18 cellular contexts compared by ENCODE assay signal in the genomic region with DNA sequence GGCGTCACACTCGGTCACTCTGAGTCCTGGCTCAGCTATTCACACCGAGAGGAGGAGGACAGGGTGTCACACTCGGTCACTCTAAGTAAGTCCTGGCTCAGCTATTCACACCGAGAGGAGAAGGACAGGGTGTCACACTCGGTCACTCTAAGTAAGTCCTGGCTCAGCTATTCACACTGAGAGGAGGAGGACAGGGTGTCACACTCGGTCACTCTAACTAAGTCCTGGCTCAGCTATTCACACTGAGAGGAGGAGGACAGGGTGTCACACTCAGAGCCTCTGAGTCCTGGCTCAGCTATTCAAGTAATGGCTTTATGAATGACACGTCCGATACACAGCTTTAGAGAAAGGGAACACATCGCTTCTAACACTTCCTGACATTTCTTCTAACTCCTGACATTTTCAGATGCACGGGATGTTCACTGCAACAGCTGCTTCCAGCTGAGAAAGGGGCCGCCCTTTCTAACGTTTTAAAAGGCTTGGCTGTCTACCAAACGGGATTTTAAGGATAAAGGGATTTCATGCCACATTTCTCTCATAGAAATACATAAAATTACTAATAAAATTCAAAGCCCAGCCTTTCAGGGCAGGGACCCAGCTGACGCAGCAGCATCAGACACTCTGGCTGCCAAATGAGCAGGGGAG. TPM values are rescaled to one million over a fixed set of nuclear protein-coding genes. Genes with fewer than 3 reads are reported as not detected.
A peak's percentile ranks its signal among the peaks of the same experiment; 100 is the strongest.
DNase-seq lines count a peak whose midpoint lies in the region; ATAC-seq, FAIRE-seq and TF ChIP-seq lines count a peak whose summit lies in the region.
"Had no signal": no experiment of that assay in that cellular context is flagged by ENCODE, and none has a peak within 500 bp of the region (broad histone marks: within the 10 kb centered on the region; RNA-seq: fewer than 3 reads in every experiment).

No MANE protein-coding gene starts in this region.

- POLR2A ChIA-PET in GM12878 (lab: Charles Lee), result no interaction called here

- CTCF ChIA-PET in GM12878 (lab: Yijun Ruan, JAX), result interaction anchor here (1.0 to 9.5 kb wide), 2 partner anchors 59 to 110 kb away, joined by 3 to 91 read pairs; no protein-coding TSS in a partner anchor

- no peak for TF ChIP-seq RAD21 in GM12878 (IDR thresholded peaks at IDR 0.05; ENCODE audit: insufficient read depth, low read depth, low read length)

- FAIRE-seq in GM12878 (lab: Jason Lieb, UNC), result no peak
- FAIRE-seq: HepG2 had no signal

- no peaks in the 10 kb centered on the region for H3K9me3 ChIP-seq in GM12878 (replicated peaks; ENCODE audit: control insufficient read depth, insufficient read depth, low read length)
- H3K9me3 ChIP-seq in stomach, result no peaks in the 10 kb centered on the region
- H3K9me3 ChIP-seq: tibial artery had no signal

- H3K27ac Mint-ChIP-seq in mesothelial cell of epicardium, result peak overlapping the region; percentile 81
- H3K27ac Mint-ChIP-seq: activated naive CD8-positive, alpha-beta T cell treated with anti-CD3 and anti-CD28 coated beads, Interleukin-2, amount 10 ng/mL, durations not matched to agents 7 days and 5 days; CD4-positive, alpha-beta T cell had no signal

- TF ChIP-seq EP300 in GM12878 (IDR thresholded peaks at IDR 0.05; ENCODE audit: borderline replicate concordance in 1 of 2, control insufficient read depth in 1 of 2, low read depth in 2 of 2, low read length in 2 of 2) (no peak), stomach (IDR thresholded peaks at IDR 0.05) (no peak)

- H3K27ac ChIP-seq in GM12878 (ENCODE audit: control insufficient read depth, insufficient read depth), result no peak overlapping the region
- peak overlapping the region; percentile 4 to 67 (median 35) for H3K27ac ChIP-seq in stomach
- H3K27ac ChIP-seq: PC-9, tibial artery had no signal

- no peak overlapping the region for H3K9ac ChIP-seq in GM12878 (ENCODE audit: control insufficient read depth, insufficient read depth, low read length)

- no peak overlapping the region for H2AFZ ChIP-seq in GM12878 (ENCODE audit: control insufficient read depth, low read depth, low read length)
- H2AFZ ChIP-seq: PC-9 had no signal

- peak; percentile 20 for DNase-seq in HCEC 1CT
- no peak for DNase-seq in GM12878 (ENCODE audit: low read depth, low spot score)
- DNase-seq in mesothelial cell of epicardium (ENCODE audit: low spot score in 2 of 2, unreplicated experiment in 2 of 2), result no peak
- no peak for DNase-seq in stomach
- DNase-seq in amniotic stem cell (lab: John Stamatoyannopoulos, UW), result no peak
- DNase-seq in activated CD4-positive, alpha-beta T cell treated with anti-CD3 and anti-CD28 coated beads for 4 hours, result no peak
- DNase-seq: activated naive CD8-positive, alpha-beta T cell treated with anti-CD3 and anti-CD28 coated beads, Interleukin-2, amount 10 ng/mL, durations not matched to agents 7 days and 5 days; activated T-cell treated with anti-CD3 and anti-CD28 coated beads for 4 hours; CD4-positive, alpha-beta T cell; NCI-H1105 treated with DMSO at 0.1 percent for 48 hours; nucleus accumbens; PC-9 had no signal

- H3K79me2 ChIP-seq in GM12878 (ENCODE audit: control insufficient read depth, insufficient read depth, low read length), result no peaks in the 10 kb centered on the region

- no peaks in the 10 kb centered on the region for H3K9me3 Mint-ChIP-seq in mesothelial cell of epicardium
- H3K9me3 Mint-ChIP-seq: activated naive CD8-positive, alpha-beta T cell treated with anti-CD3 and anti-CD28 coated beads, Interleukin-2, amount 10 ng/mL, durations not matched to agents 7 days and 5 days; CD4-positive, alpha-beta T cell had no signal

- ATAC-seq in GM12878 (no peak), HG02759 (IDR thresholded peaks at IDR 0.05; ENCODE audit: unreplicated experiment) (no peak)
- ATAC-seq: HepG2 had no signal

- no peak overlapping the region for H3K4me3 Mint-ChIP-seq in mesothelial cell of epicardium
- H3K4me3 Mint-ChIP-seq: activated naive CD8-positive, alpha-beta T cell treated with anti-CD3 and anti-CD28 coated beads, Interleukin-2, amount 10 ng/mL, durations not matched to agents 7 days and 5 days; CD4-positive, alpha-beta T cell had no signal

- intact Hi-C loops in GM12878 (cut with micrococcal nuclease; ENCODE audit: unreplicated experiment), result no loop called here
- intact Hi-C loops in stomach (cut with DNase I; ENCODE audit: low total_unique reads), result loop anchor here (10.0 kb wide), 1 partner anchor 60 kb away; no protein-coding TSS in a partner anchor

- no peaks in the 10 kb centered on the region for H4K20me1 ChIP-seq in GM12878 (ENCODE audit: control insufficient read depth, insufficient read depth)

- in situ Hi-C loops in GM12878 (cut with MboI), result loop anchor here (10.0 kb wide), 1 partner anchor 60 kb away; no protein-coding TSS in a partner anchor

- TF ChIP-seq CTCF in GM12878 (IDR thresholded peaks at IDR 0.05 in 2 of 3, conservative IDR thresholded peaks at IDR 0.05 in 1 of 3; ENCODE audit: control insufficient read depth in 2 of 3, extremely low read depth in 1 of 3, insufficient read depth in 1 of 3, low read depth in 3 of 3, low read length in 3 of 3), result no peak
- no peak for TF ChIP-seq CTCF in mesothelial cell of epicardium (IDR thresholded peaks at IDR 0.05; ENCODE audit: unreplicated experiment)
- no peak for TF ChIP-seq CTCF in stomach (IDR thresholded peaks at IDR 0.05)

- H3K4me1 ChIP-seq in GM12878 (ENCODE audit: control insufficient read depth, insufficient read depth, low read length) (peaks cover 5% of the 10 kb centered on the region), stomach (peaks cover 0 to 11% (median 0%) of the 10 kb centered on the region in 4 donors)

- no peak overlapping the region for H3K4me3 ChIP-seq in GM12878
- H3K4me3 ChIP-seq in stomach, result no peak overlapping the region
- H3K4me3 ChIP-seq: PC-9, tibial artery had no signal

- BruUV-seq in GM12878 (replicated peaks; lab: Mats Ljungman, UMichigan), result no TSS peak

- H3K27me3 Mint-ChIP-seq in mesothelial cell of epicardium (ENCODE audit: low read depth), result no peaks in the 10 kb centered on the region
- H3K27me3 Mint-ChIP-seq: activated naive CD8-positive, alpha-beta T cell treated with anti-CD3 and anti-CD28 coated beads, Interleukin-2, amount 10 ng/mL, durations not matched to agents 7 days and 5 days; CD4-positive, alpha-beta T cell had no signal

- H3K36me3 Mint-ChIP-seq in mesothelial cell of epicardium, result peaks cover 22% of the 10 kb centered on the region

- H3K4me1 Mint-ChIP-seq in mesothelial cell of epicardium, result peaks cover 2% of the 10 kb centered on the region

- WGBS in GM12878 (ENCODE audit: insufficient coverage, insufficient replicate concordance, low lambda C conversion rate, missing lambda C conversion rate), result 90% methylated on average over 14 of the region's 15 CpGs
- WGBS in stomach, 5 donors, result 59 to 85% (median 79%) methylated on average over 12 to 15 of the region's 15 CpGs

- H3K27me3 ChIP-seq in GM12878 (replicated peaks in 1 of 2; ENCODE audit: control insufficient read depth in 2 of 2, insufficient read depth in 2 of 2, low read length in 1 of 2) (no peaks in the 10 kb centered on the region), stomach (no peaks in the 10 kb centered on the region)
- H3K27me3 ChIP-seq: tibial artery had no signal

- TF ChIP-seq POLR2A in GM12878 (IDR thresholded peaks at IDR 0.05; ENCODE audit: low read depth, low read length), result no peak
- no peak for TF ChIP-seq POLR2A in stomach (IDR thresholded peaks at IDR 0.05)

- no peak overlapping the region for H3K4me2 ChIP-seq in GM12878 (ENCODE audit: control insufficient read depth, insufficient read depth)
- H3K4me2 ChIP-seq: PC-9 had no signal

- SMC1A ChIA-PET in GM12878 (lab: Charles Lee; ENCODE audit: uncharacterized antibody, unreplicated experiment), result no interaction called here

- H3K36me3 ChIP-seq in GM12878 (ENCODE audit: control insufficient read depth in 2 of 2, insufficient read depth in 2 of 2, low read length in 1 of 2) (peaks cover 7 to 10% of the 10 kb centered on the region in 2 experiments; a peak in 3 of 4 replicates), stomach (peaks cover 3 to 62% (median 52%) of the 10 kb centered on the region in 4 donors)

- RAD21 ChIA-PET in GM12878 (lab: Charles Lee; ENCODE audit: unreplicated experiment), result no interaction called here

RNA-seq across cellular contexts. Expression of gene DRD4, which starts 28.1 kb away (rescaled TPM):
- total RNA-seq in GM12878 (2013; cell fraction: nucleolus; rRNA removed), result 0.37 and 0.40 TPM in 2 replicates
- total RNA-seq in GM12878 (2014; rRNA removed) (not detected in 2 replicates), GM12878 (2014; rRNA removed; fragmentation: Illumina TruSeq; extraction: Trizol) (not detected in 2 replicates), GM12878 (2021) (0.24 TPM in 1 of 2 replicates, not detected in the other), mesothelial cell of epicardium (2.1 to 3.1 TPM (median 2.5 TPM) in 3 replicates), stomach (not detected)
- polyA plus RNA-seq in GM12878 (2011; ENCODE audit: low read depth), result not detected
- polyA plus RNA-seq in GM12878 (2011; rRNA removed) (not detected in 2 replicates), GM12878 (2014; fragmentation: Illumina TruSeq; extraction: Trizol) (not detected in 2 replicates), GM12878 (2014; fragmentation: Nextera tagmentation; extraction: Ambion mirVana) (not detected), GM12878 (2014; rRNA removed) (not detected in 2 replicates), GM12878 (2016; fragmentation: Nextera tagmentation; extraction: Ambion mirVana) (not detected), stomach (1 to 10 TPM in 1 of 3 donors, under 1 TPM in 2; 0.19 to 1.7 (median 0.50) TPM)
- not detected in 2 replicates for polyA plus RNA-seq in GM12878 (2011; cell fraction: cytosol; rRNA removed)
- polyA plus RNA-seq in GM12878 (2011; cell fraction: nucleus; rRNA removed), result 0.07 and 0.12 TPM in 2 replicates
- polyA plus RNA-seq in GM12878 (2012), result 0.08 and 0.26 TPM in 2 replicates
- polyA minus RNA-seq in GM12878 (2011; rRNA and poly(A)+ RNA removed), result not detected in 2 replicates
- polyA minus RNA-seq in GM12878 (2011; cell fraction: cytosol; rRNA and poly(A)+ RNA removed), result not detected in 2 replicates
- 0.29 TPM in 1 of 2 replicates, not detected in the other for polyA minus RNA-seq in GM12878 (2011; cell fraction: nucleus; rRNA and poly(A)+ RNA removed)
- total RNA-seq: lung microvascular endothelial cell had no signal

RNA-seq across cellular contexts. Expression of gene DEAF1, which starts 29.8 kb away (rescaled TPM):
- 64.8 and 65.6 TPM in 2 replicates for total RNA-seq in GM12878 (2013; cell fraction: nucleolus; rRNA removed)
- total RNA-seq in GM12878 (2014; rRNA removed), result 47.6 and 48.6 TPM in 2 replicates
- 21.2 and 23.0 TPM in 2 replicates for total RNA-seq in GM12878 (2014; rRNA removed; fragmentation: Illumina TruSeq; extraction: Trizol)
- 51.3 and 57.1 TPM in 2 replicates for total RNA-seq in GM12878 (2021)
- 7.2 TPM for polyA plus RNA-seq in GM12878 (2011; ENCODE audit: low read depth)
- 10.2 and 21.6 TPM in 2 replicates for polyA plus RNA-seq in GM12878 (2011; rRNA removed)
- polyA plus RNA-seq in GM12878 (2011; cell fraction: cytosol; rRNA removed), result 37.2 and 47.3 TPM in 2 replicates
- 31.1 and 35.9 TPM in 2 replicates for polyA plus RNA-seq in GM12878 (2011; cell fraction: nucleus; rRNA removed)
- 23.4 and 29.5 TPM in 2 replicates for polyA plus RNA-seq in GM12878 (2012)
- 4.4 and 17.1 TPM in 2 replicates for polyA plus RNA-seq in GM12878 (2014; fragmentation: Illumina TruSeq; extraction: Trizol)
- polyA plus RNA-seq in GM12878 (2014; fragmentation: Nextera tagmentation; extraction: Ambion mirVana), result 1 to 10 TPM in 1 of 2 experiments, under 1 TPM in 1; 0.68 to 5.5 TPM
- 43.7 and 51.5 TPM in 2 replicates for polyA plus RNA-seq in GM12878 (2014; rRNA removed)
- polyA plus RNA-seq in GM12878 (2016; fragmentation: Nextera tagmentation; extraction: Ambion mirVana), result 10 to 100 TPM; 28.8 to 41.0 TPM
- 18.2 and 35.1 TPM in 2 replicates for polyA minus RNA-seq in GM12878 (2011; rRNA and poly(A)+ RNA removed)
- 21.3 and 22.6 TPM in 2 replicates for polyA minus RNA-seq in GM12878 (2011; cell fraction: cytosol; rRNA and poly(A)+ RNA removed)
- 10.5 and 23.0 TPM in 2 replicates for polyA minus RNA-seq in GM12878 (2011; cell fraction: nucleus; rRNA and poly(A)+ RNA removed)
- total RNA-seq in mesothelial cell of epicardium, result 59.6 to 64.9 TPM (median 64.0 TPM) in 3 replicates
- 100 to 1,000 TPM in 1 of 5 donors, 10 to 100 TPM in 4; 12.3 to 111 (median 29.4) TPM for total RNA-seq in stomach
- polyA plus RNA-seq in stomach, result 10 to 100 TPM; 41.4 to 51.8 (median 45.1) TPM

RNA-seq across cellular contexts. Expression of gene TMEM80, which starts 30.4 kb away (rescaled TPM):
- 27.5 and 32.1 TPM in 2 replicates for total RNA-seq in GM12878 (2013; cell fraction: nucleolus; rRNA removed)
- total RNA-seq in GM12878 (2014; rRNA removed) (21.9 and 22.1 TPM in 2 replicates), GM12878 (2014; rRNA removed; fragmentation: Illumina TruSeq; extraction: Trizol) (11.6 and 11.9 TPM in 2 replicates), GM12878 (2021) (16.5 and 19.5 TPM in 2 replicates), mesothelial cell of epicardium (25.7 to 30.7 TPM (median 28.7 TPM) in 3 replicates), stomach (10 to 100 TPM in 4 of 5 donors, 1 to 10 TPM in 1; 4.9 to 46.5 (median 21.5) TPM)
- 7.6 TPM for polyA plus RNA-seq in GM12878 (2011; ENCODE audit: low read depth)
- polyA plus RNA-seq in GM12878 (2011; rRNA removed) (30.7 and 36.6 TPM in 2 replicates), GM12878 (2014; fragmentation: Illumina TruSeq; extraction: Trizol) (8.0 and 14.9 TPM in 2 replicates), GM12878 (2014; fragmentation: Nextera tagmentation; extraction: Ambion mirVana) (1 to 10 TPM; 6.7 to 8.8 TPM), GM12878 (2014; rRNA removed) (28.3 and 29.8 TPM in 2 replicates), GM12878 (2016; fragmentation: Nextera tagmentation; extraction: Ambion mirVana) (10 to 100 TPM; 28.4 to 30.9 TPM), stomach (10 to 100 TPM in 2 of 3 donors, 1 to 10 TPM in 1; 9.0 to 30.8 (median 18.1) TPM)
- 28.5 and 37.1 TPM in 2 replicates for polyA plus RNA-seq in GM12878 (2011; cell fraction: cytosol; rRNA removed)
- polyA plus RNA-seq in GM12878 (2011; cell fraction: nucleus; rRNA removed), result 45.3 and 46.0 TPM in 2 replicates
- polyA plus RNA-seq in GM12878 (2012), result 18.6 and 20.7 TPM in 2 replicates
- polyA minus RNA-seq in GM12878 (2011; rRNA and poly(A)+ RNA removed), result 6.9 and 10.7 TPM in 2 replicates
- polyA minus RNA-seq in GM12878 (2011; cell fraction: cytosol; rRNA and poly(A)+ RNA removed), result 3.2 and 4.0 TPM in 2 replicates
- 6.6 and 13.6 TPM in 2 replicates for polyA minus RNA-seq in GM12878 (2011; cell fraction: nucleus; rRNA and poly(A)+ RNA removed)

RNA-seq across cellular contexts. Expression of gene SCT, which starts 38.2 kb away (rescaled TPM):
- not detected in 2 replicates for total RNA-seq in GM12878 (2013; cell fraction: nucleolus; rRNA removed)
- total RNA-seq in GM12878 (2014; rRNA removed) (not detected in 2 replicates), GM12878 (2014; rRNA removed; fragmentation: Illumina TruSeq; extraction: Trizol) (not detected in 2 replicates), GM12878 (2021) (not detected in 2 replicates), mesothelial cell of epicardium (1.2 to 1.7 TPM (median 1.3 TPM) in 3 replicates), stomach (1 to 10 TPM in 1 of 5 donors, not detected in 4; 3.1 TPM)
- polyA plus RNA-seq in GM12878 (2011; ENCODE audit: low read depth), result not detected
- polyA plus RNA-seq in GM12878 (2011; rRNA removed) (not detected in 2 replicates), GM12878 (2014; fragmentation: Illumina TruSeq; extraction: Trizol) (not detected in 2 replicates), GM12878 (2014; fragmentation: Nextera tagmentation; extraction: Ambion mirVana) (not detected), GM12878 (2014; rRNA removed) (not detected in 2 replicates), GM12878 (2016; fragmentation: Nextera tagmentation; extraction: Ambion mirVana) (not detected), stomach (under 1 TPM in 1 of 3 donors, not detected in 2; 0.95 TPM)
- not detected in 2 replicates for polyA plus RNA-seq in GM12878 (2011; cell fraction: cytosol; rRNA removed)
- polyA plus RNA-seq in GM12878 (2011; cell fraction: nucleus; rRNA removed), result not detected in 2 replicates
- polyA plus RNA-seq in GM12878 (2012), result not detected in 2 replicates
- polyA minus RNA-seq in GM12878 (2011; rRNA and poly(A)+ RNA removed), result not detected in 2 replicates
- not detected in 2 replicates for polyA minus RNA-seq in GM12878 (2011; cell fraction: cytosol; rRNA and poly(A)+ RNA removed)
- polyA minus RNA-seq in GM12878 (2011; cell fraction: nucleus; rRNA and poly(A)+ RNA removed), result not detected in 2 replicates
- total RNA-seq: activated naive CD8-positive, alpha-beta T cell treated with anti-CD3 and anti-CD28 coated beads, Interleukin-2, amount 10 ng/mL, durations not matched to agents 7 days and 5 days; CD4-positive, alpha-beta T cell; esophagus mucosa; HepG2; lung microvascular endothelial cell; NCI-H460; PC-9 had no signal
- polyA plus RNA-seq: HepG2 had no signal

RNA-seq across cellular contexts. Expression of gene CDHR5, which starts 40.4 kb away (rescaled TPM):
- not detected in 2 replicates for total RNA-seq in GM12878 (2013; cell fraction: nucleolus; rRNA removed)
- total RNA-seq in GM12878 (2014; rRNA removed), result 0.05 TPM in 1 of 2 replicates, not detected in the other
- not detected in 2 replicates for total RNA-seq in GM12878 (2014; rRNA removed; fragmentation: Illumina TruSeq; extraction: Trizol)
- 0.40 TPM in 1 of 2 replicates, not detected in the other for total RNA-seq in GM12878 (2021)
- not detected for polyA plus RNA-seq in GM12878 (2011; ENCODE audit: low read depth)
- not detected in 2 replicates for polyA plus RNA-seq in GM12878 (2011; rRNA removed)
- not detected in 2 replicates for polyA plus RNA-seq in GM12878 (2011; cell fraction: cytosol; rRNA removed)
- polyA plus RNA-seq in GM12878 (2011; cell fraction: nucleus; rRNA removed), result not detected in 2 replicates
- 0.11 and 0.19 TPM in 2 replicates for polyA plus RNA-seq in GM12878 (2012)
- polyA plus RNA-seq in GM12878 (2014; fragmentation: Illumina TruSeq; extraction: Trizol), result not detected in 2 replicates
- not detected for polyA plus RNA-seq in GM12878 (2014; fragmentation: Nextera tagmentation; extraction: Ambion mirVana)
- polyA plus RNA-seq in GM12878 (2014; rRNA removed), result 0.06 TPM in 1 of 2 replicates, not detected in the other
- polyA plus RNA-seq in GM12878 (2016; fragmentation: Nextera tagmentation; extraction: Ambion mirVana), result not detected
- not detected in 2 replicates for polyA minus RNA-seq in GM12878 (2011; rRNA and poly(A)+ RNA removed)
- polyA minus RNA-seq in GM12878 (2011; cell fraction: cytosol; rRNA and poly(A)+ RNA removed), result not detected in 2 replicates
- polyA minus RNA-seq in GM12878 (2011; cell fraction: nucleus; rRNA and poly(A)+ RNA removed), result not detected in 2 replicates
- total RNA-seq in mesothelial cell of epicardium, result 0.27 to 0.58 TPM (median 0.34 TPM) in 3 replicates
- total RNA-seq in stomach, result 10 to 100 TPM in 1 of 5 donors, 1 to 10 TPM in 4; 2.7 to 92.1 (median 5.5) TPM
- 1 to 10 TPM in 1 of 3 donors, under 1 TPM in 2; 0.38 to 2.2 (median 0.92) TPM for polyA plus RNA-seq in stomach
- total RNA-seq: activated naive CD8-positive, alpha-beta T cell treated with anti-CD3 and anti-CD28 coated beads, Interleukin-2, amount 10 ng/mL, durations not matched to agents 7 days and 5 days; CD4-positive, alpha-beta T cell; esophagus mucosa; lung microvascular endothelial cell; PC-9 had no signal
